ENCODE assay signal across 8 cellular contexts in genomic region chr5:178625679-178626483, GRCh38. TPM values are rescaled to one million over a fixed set of nuclear protein-coding genes. Genes with fewer than 3 reads are reported as not detected.
DNase-seq lines count a peak whose midpoint lies in the region; ATAC-seq and TF ChIP-seq lines count a peak whose summit lies in the region.

No MANE protein-coding gene starts in this region.

- peak overlapping the region; percentile 98 for H3K27ac Mint-ChIP-seq in activated CD8-positive, alpha-beta T cell treated with anti-CD3 and anti-CD28 coated beads for 36 hours

- peak overlapping the region; percentile 91 to 92 for H3K4me3 ChIP-seq in DND-41 (ENCODE audit: low read depth in 1 of 2, low read length in 2 of 2)
- peak overlapping the region; percentile 58 to 98 (median 84) for H3K4me3 ChIP-seq in heart left ventricle

- 0% methylated on average over 23 of the region's 23 CpGs for WGBS in heart left ventricle, 4 donors

- H3K36me3 ChIP-seq in DND-41 (ENCODE audit: insufficient read depth, low read length) (peaks cover 24% of the 10 kb centered on the region), heart left ventricle (peaks cover 0 to 25% (median 23%) of the 10 kb centered on the region in 9 donors)

- no peak for TF ChIP-seq CTCF in DND-41 (IDR thresholded peaks at IDR 0.05; ENCODE audit: borderline replicate concordance, extremely low read depth, low read length, poor library complexity, severe bottlenecking)
- TF ChIP-seq CTCF in activated CD8-positive, alpha-beta T cell treated with anti-CD3 and anti-CD28 coated beads for 36 hours (IDR thresholded peaks at IDR 0.05) = no peak
- no peak for TF ChIP-seq CTCF in heart left ventricle (IDR thresholded peaks at IDR 0.05)

- H3K9ac ChIP-seq in DND-41 (ENCODE audit: low read depth, low read length) = peak overlapping the region; percentile 94

- no peak for DNase-seq in DND-41
- DNase-seq in activated CD8-positive, alpha-beta T cell treated with anti-CD3 and anti-CD28 coated beads for 36 hours = no peak
- no peak for DNase-seq in heart left ventricle
- DNase-seq in sciatic nerve (ENCODE audit: low spot score) = no peak
- no peak for DNase-seq in kidney tubule cell (ENCODE audit: low spot score)
- no peak for DNase-seq in NCI-H2029 treated with DMSO at 0.1 percent for 48 hours (lab: John Stamatoyannopoulos, UW)

- H3K27me3 ChIP-seq in DND-41 (ENCODE audit: insufficient read depth, low read length, poor library complexity) (peaks cover 4% of the 10 kb centered on the region), heart left ventricle (no peaks in the 10 kb centered on the region)

- peak overlapping the region; percentile 86 for H3K4me2 ChIP-seq in DND-41 (ENCODE audit: insufficient read depth, low read length)

- H3K36me3 Mint-ChIP-seq in activated CD8-positive, alpha-beta T cell treated with anti-CD3 and anti-CD28 coated beads for 36 hours (ENCODE audit: low read depth) = peaks cover 20% of the 10 kb centered on the region

- POLR2A ChIA-PET in activated CD8-positive, alpha-beta T cell treated with anti-CD3 and anti-CD28 coated beads for 36 hours (lab: Charles Lee) = interaction anchor here (0.7 to 1.4 kb wide), 4 partner anchors 14 to 925 kb away, joined by 3 read pairs; partner anchors contain the start of gene RUFY1

- peaks cover 28% of the 10 kb centered on the region for H3K4me1 ChIP-seq in DND-41 (ENCODE audit: insufficient read depth, low read length)
- peaks cover 12 to 43% (median 35%) of the 10 kb centered on the region in 12 donors for H3K4me1 ChIP-seq in heart left ventricle

- H3K27me3 Mint-ChIP-seq in activated CD8-positive, alpha-beta T cell treated with anti-CD3 and anti-CD28 coated beads for 36 hours = no peaks in the 10 kb centered on the region

- CTCF ChIA-PET in activated CD8-positive, alpha-beta T cell treated with anti-CD3 and anti-CD28 coated beads for 36 hours (lab: Charles Lee) = interaction anchor here (1.0 to 2.9 kb wide), 5 partner anchors 9 to 391 kb away, joined by 3 to 10 read pairs (median 4); partner anchors contain the start of gene ZNF354A

- TF ChIP-seq POLR2A in heart left ventricle (IDR thresholded peaks at IDR 0.05) = no peak

- H3K79me2 ChIP-seq in DND-41 (ENCODE audit: insufficient read depth, low read length) = peaks cover 55% of the 10 kb centered on the region

- no peaks in the 10 kb centered on the region for H3K9me3 ChIP-seq in DND-41 (ENCODE audit: insufficient read depth, low read length, severe bottlenecking)
- no peaks in the 10 kb centered on the region for H3K9me3 ChIP-seq in heart left ventricle

- ATAC-seq in DND-41 (ENCODE audit: insufficient read depth, low read depth) = peak; percentile 34
- peak; percentile 4 for ATAC-seq in GM19468 (IDR thresholded peaks at IDR 0.05; ENCODE audit: extremely low read depth, unreplicated experiment)
- peak; percentile 8 for ATAC-seq in HG03565 (IDR thresholded peaks at IDR 0.05; ENCODE audit: unreplicated experiment)
- ATAC-seq in activated CD8-positive, alpha-beta T cell treated with anti-CD3 and anti-CD28 coated beads for 36 hours = peak; percentile 23
- ATAC-seq in heart left ventricle = peak; percentile 22 to 33 (median 26)
- ATAC-seq in sciatic nerve = peak; percentile 37

- peak overlapping the region; percentile 88 for H2AFZ ChIP-seq in DND-41 (ENCODE audit: low read depth, low read length)

- H3K4me3 Mint-ChIP-seq in activated CD8-positive, alpha-beta T cell treated with anti-CD3 and anti-CD28 coated beads for 36 hours = peak overlapping the region; percentile 90

- intact Hi-C loops in activated CD8-positive, alpha-beta T cell treated with anti-CD3 and anti-CD28 coated beads for 36 hours (cut with micrococcal nuclease) = loop anchor here (10.0 kb wide), 1 partner anchor 109 kb away; the partner anchor contains the start of gene ZNF354A
- intact Hi-C loops in heart left ventricle (cut with DNase I) (loop anchor here in 6 of 10 donors (2.0 to 10.0 kb wide), 5 partner anchors 105 to 396 kb away; partner anchors contain the start of genes ZNF354A (in 5 of the 6), ZNF354B (in 2 of the 6) and ZNF879 (in 1 of the 6)), sciatic nerve (cut with DNase I) (no loop called here)

- peaks cover 21% of the 10 kb centered on the region; the same call in 1 of the 2 replicates for H4K20me1 ChIP-seq in DND-41 (ENCODE audit: insufficient read depth, low read length)

- H3K9me3 Mint-ChIP-seq in activated CD8-positive, alpha-beta T cell treated with anti-CD3 and anti-CD28 coated beads for 36 hours = no peaks in the 10 kb centered on the region

- H3K27ac ChIP-seq in DND-41 (ENCODE audit: low read length) (peak overlapping the region; percentile 87), heart left ventricle (peak overlapping the region; percentile 87 to 99 (median 98))

- peaks cover 36% of the 10 kb centered on the region for H3K4me1 Mint-ChIP-seq in activated CD8-positive, alpha-beta T cell treated with anti-CD3 and anti-CD28 coated beads for 36 hours (ENCODE audit: low read depth)

RNA-seq across cellular contexts. Expression of gene CLK4, which starts 1.0 kb away (rescaled TPM):
- total RNA-seq in activated CD8-positive, alpha-beta T cell treated with anti-CD3 and anti-CD28 coated beads for 36 hours = 10 to 100 TPM; 21.1 to 24.2 TPM
- total RNA-seq in heart left ventricle (10 to 100 TPM in 8 of 9 donors, 1 to 10 TPM in 1; 9.9 to 24.0 (median 16.3) TPM), sciatic nerve (52.8 TPM)
- 10 to 100 TPM in 1 of 2 donors, 1 to 10 TPM in 1; 5.2 to 23.4 TPM for polyA plus RNA-seq in heart left ventricle

RNA-seq across cellular contexts. Expression of gene COL23A1, which starts 35.7 kb away (rescaled TPM):
- total RNA-seq in activated CD8-positive, alpha-beta T cell treated with anti-CD3 and anti-CD28 coated beads for 36 hours = under 1 TPM in 1 of 2 experiments, not detected in 1; 0.11 TPM
- total RNA-seq in heart left ventricle (10 to 100 TPM in 8 of 9 donors, 1 to 10 TPM in 1; 6.0 to 33.0 (median 21.2) TPM), sciatic nerve (10.7 TPM)
- 1 to 10 TPM; 7.2 to 9.3 TPM for polyA plus RNA-seq in heart left ventricle

Comparison
In these comparisons a context has a peak if more than half of its experiments do, and no peak if none do; other contexts are left out.
1. RNA of gene COL23A1, which starts 35.7 kb away (total RNA-seq): 6.0 to 33.0 TPM in heart left ventricle and 10.7 TPM in sciatic nerve (single experiment); 0.11 TPM in activated CD8-positive, alpha-beta T cell treated with anti-CD3 and anti-CD28 coated beads for 36 hours; every median in the first group is over 4 times any median in the second.
2. Peak in every context shown above with its lines, with median percentiles within 50 percentile points of each other: ATAC-seq.